14 cellular contexts compared by ENCODE assay signal in the genomic region with DNA sequence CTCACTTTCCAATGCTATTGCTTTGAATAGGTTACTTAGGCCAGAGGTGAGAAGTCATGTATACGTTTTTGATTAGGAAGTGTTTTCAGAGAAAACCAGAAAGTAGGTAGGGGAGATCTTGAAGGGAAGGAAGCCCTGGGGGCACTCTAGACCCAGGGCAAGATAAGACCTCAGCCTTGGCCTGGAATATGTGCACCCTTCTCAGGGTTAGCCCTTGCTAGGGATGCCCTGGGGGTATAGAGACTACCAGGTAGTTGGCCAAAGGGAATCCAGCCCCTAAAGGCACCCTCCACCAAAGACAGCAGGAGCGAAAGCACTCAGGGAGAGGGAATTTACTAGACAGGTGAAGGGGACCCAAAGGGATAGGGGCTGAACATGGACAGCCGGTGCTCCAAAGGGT.
"Had no signal": no experiment of that assay in that cellular context is flagged by ENCODE, and none has a peak within 500 bp of the region (broad histone marks: within the 10 kb centered on the region; RNA-seq: fewer than 3 reads in every experiment).

No MANE protein-coding gene starts in this region.

- H3K4me3 ChIP-seq: esophagus muscularis mucosa, uterus had no signal

- ATAC-seq: activated CD8-positive, alpha-beta memory T cell treated with anti-CD3 and anti-CD28 coated beads, Interleukin-2, amount 10 ng/mL, durations not matched to agents 7 days and 5 days; left lobe of liver had no signal

- H3K36me3 ChIP-seq: esophagus muscularis mucosa, uterus had no signal

- H3K27me3 ChIP-seq: uterus had no signal

- DNase-seq: activated CD4-positive, alpha-beta T cell treated with anti-CD3 and anti-CD28 coated beads, Interleukin-2, amount 50 U/mL, for 1 hour; activated CD8-positive, alpha-beta memory T cell treated with anti-CD3 and anti-CD28 coated beads, Interleukin-2, amount 10 ng/mL, durations not matched to agents 7 days and 5 days; activated gamma-delta T cell treated with Interleukin-2 at 50 U/mL for 16 hours; activated T-cell treated with anti-CD3 and anti-CD28 coated beads, Interleukin-2, amount 50 U/mL, for 48 hours; dermis blood vessel endothelial cell; immature natural killer cell; mammary epithelial cell; nephron progenitor cell; stimulated activated CD4-positive, alpha-beta T cell treated with anti-CD3 and anti-CD28 coated beads, Interleukin-4, amount 100 ng/mL, for 1 hour; stimulated activated CD8-positive, alpha-beta memory T cell treated with anti-CD3 and anti-CD28 coated beads, Interleukin-4, amount 100 ng/mL, for 48 hours; stimulated activated naive CD8-positive, alpha-beta T cell treated with anti-CD3 and anti-CD28 coated beads, Interleukin-15, amount 100 ng/mL, for 72 hours; uterus had no signal

- H3K27ac ChIP-seq: esophagus muscularis mucosa, uterus had no signal

- H3K4me1 ChIP-seq: esophagus muscularis mucosa, uterus had no signal

- H3K9me3 ChIP-seq: esophagus muscularis mucosa, uterus had no signal
